9 cellular contexts compared by ENCODE assay signal in genomic region chr3:172102123-172102882, GRCh38.
A peak's percentile ranks its signal among the peaks of the same experiment; 100 is the strongest.
DNase-seq lines count a peak whose midpoint lies in the region; ATAC-seq, FAIRE-seq and TF ChIP-seq lines count a peak whose summit lies in the region.
"Had no signal": no experiment of that assay in that cellular context is flagged by ENCODE, and none has a peak within 500 bp of the region (broad histone marks: within the 10 kb centered on the region; RNA-seq: fewer than 3 reads in every experiment).

No MANE protein-coding gene starts in this region.

- in situ Hi-C loops in Panc1 (cut with HindIII; ENCODE audit: low pct_unique_long_range_greater_than_20kb, low sequenced_read_pairs) = no loop called here

- POLR2A ChIA-PET in Panc1 (lab: Charles Lee) = interaction anchor here (0.6 kb wide), 1 partner anchor 132 kb away, joined by 3 read pairs; no protein-coding TSS in a partner anchor

- TF ChIP-seq POLR2A in ovary (IDR thresholded peaks at IDR 0.05) (no peak), H54 (IDR thresholded peaks at IDR 0.05; ENCODE audit: low read depth, low read length) (no peak)

- H3K27ac Mint-ChIP-seq in stimulated activated naive CD8-positive, alpha-beta T cell treated with anti-CD3 and anti-CD28 coated beads, Interleukin-15, Interleukin-2, amounts not matched to agents 100 ng/mL and 50 ng/mL, for 24 hours = no peak overlapping the region

- no TSS peak for BruUV-seq in Panc1 (replicated peaks; lab: Mats Ljungman, UMichigan)

- H3K4me3 Mint-ChIP-seq in stimulated activated naive CD8-positive, alpha-beta T cell treated with anti-CD3 and anti-CD28 coated beads, Interleukin-15, Interleukin-2, amounts not matched to agents 100 ng/mL and 50 ng/mL, for 24 hours = peak overlapping the region; percentile 32

- peaks cover 84% of the 10 kb centered on the region for H3K4me1 Mint-ChIP-seq in stimulated activated naive CD8-positive, alpha-beta T cell treated with anti-CD3 and anti-CD28 coated beads, Interleukin-15, Interleukin-2, amounts not matched to agents 100 ng/mL and 50 ng/mL, for 24 hours (ENCODE audit: low read depth)

- DNase-seq in left ventricle myocardium superior (no peak), Right ventricle myocardium inferior (ENCODE audit: missing footprints) (no peak), Panc1 (ENCODE audit: low read depth, low spot score) (no peak), colonic mucosa (peak; percentile 43), ovary (no peak), H54 (ENCODE audit: insufficient read length, low spot score) (no peak), HPDE6-E6E7 (ENCODE audit: extremely low spot score) (no peak)

- H3K4me1 ChIP-seq in Panc1 (ENCODE audit: control insufficient read depth, insufficient read depth, low read length) (peaks cover 92% of the 10 kb centered on the region), colonic mucosa (no peaks in the 10 kb centered on the region), ovary (ENCODE audit: insufficient read depth) (peaks cover 9% of the 10 kb centered on the region)

- H3K36me3 ChIP-seq in Panc1 (ENCODE audit: control insufficient read depth, insufficient read depth, low read length) = no peaks in the 10 kb centered on the region
- H3K36me3 ChIP-seq in colonic mucosa = no peaks in the 10 kb centered on the region
- no peaks in the 10 kb centered on the region for H3K36me3 ChIP-seq in ovary

- peaks cover 3% of the 10 kb centered on the region for H3K36me3 Mint-ChIP-seq in stimulated activated naive CD8-positive, alpha-beta T cell treated with anti-CD3 and anti-CD28 coated beads, Interleukin-15, Interleukin-2, amounts not matched to agents 100 ng/mL and 50 ng/mL, for 24 hours (ENCODE audit: low read depth)

- intact Hi-C loops in left ventricle myocardium superior (cut with micrococcal nuclease) (no loop called here), Right ventricle myocardium inferior (cut with DNase I) (no loop called here), Panc1 (cut with micrococcal nuclease; ENCODE audit: unreplicated experiment) (no loop called here), colonic mucosa (cut with DNase I) (no loop called here), ovary (cut with DNase I) (no loop called here)

- ATAC-seq in left ventricle myocardium superior (peak; percentile 27), Right ventricle myocardium inferior (no peak), Panc1 (peak; percentile 59)

- H3K27me3 Mint-ChIP-seq in stimulated activated naive CD8-positive, alpha-beta T cell treated with anti-CD3 and anti-CD28 coated beads, Interleukin-15, Interleukin-2, amounts not matched to agents 100 ng/mL and 50 ng/mL, for 24 hours = peaks cover 3% of the 10 kb centered on the region

- no peak for TF ChIP-seq EP300 in ovary (IDR thresholded peaks at IDR 0.05)

- no peaks in the 10 kb centered on the region for H3K9me3 ChIP-seq in Panc1 (ENCODE audit: control insufficient read depth, insufficient read depth, low read depth, low read length)
- no peaks in the 10 kb centered on the region for H3K9me3 ChIP-seq in colonic mucosa
- no peaks in the 10 kb centered on the region for H3K9me3 ChIP-seq in ovary

- no peaks in the 10 kb centered on the region for H3K9me3 Mint-ChIP-seq in stimulated activated naive CD8-positive, alpha-beta T cell treated with anti-CD3 and anti-CD28 coated beads, Interleukin-15, Interleukin-2, amounts not matched to agents 100 ng/mL and 50 ng/mL, for 24 hours

- H3K27me3 ChIP-seq in Panc1 (ENCODE audit: control insufficient read depth, insufficient read depth, low read length) (no peaks in the 10 kb centered on the region), colonic mucosa (no peaks in the 10 kb centered on the region), ovary (no peaks in the 10 kb centered on the region)

- CTCF ChIA-PET in Panc1 (lab: Charles Lee) = interaction anchor here (1.1 kb wide), 1 partner anchor 46 kb away, joined by 6 read pairs; no protein-coding TSS in a partner anchor

- WGBS in ovary, 3 donors = 60 to 70% (median 65%) methylated on average over 5 of the region's 5 CpGs

- no peak for TF ChIP-seq CTCF in Panc1 (IDR thresholded peaks at IDR 0.05)
- no peak for TF ChIP-seq CTCF in colonic mucosa (IDR thresholded peaks at IDR 0.05)
- no peak for TF ChIP-seq CTCF in ovary (IDR thresholded peaks at IDR 0.05)

- no peak overlapping the region for H3K4me3 ChIP-seq in Panc1 (ENCODE audit: low read depth in 2 of 2, low read length in 2 of 2)
- no peak overlapping the region for H3K4me3 ChIP-seq in colonic mucosa
- no peak overlapping the region for H3K4me3 ChIP-seq in ovary

- no peak for FAIRE-seq in H54 (lab: Jason Lieb, UNC)
- FAIRE-seq: TTC549 had no signal

- H3K27ac ChIP-seq in Panc1 (ENCODE audit: low read length) (peak overlapping the region; percentile 48), colonic mucosa (no peak overlapping the region), ovary (no peak overlapping the region)

- no peak overlapping the region for H3K9ac ChIP-seq in colonic mucosa (ENCODE audit: low read depth in 2 of 2, low read length in 2 of 2)
